ENCODE assay signal across 3 cellular contexts in genomic region chr6:130585587-130585986, GRCh38.
TF ChIP-seq lines count a peak whose summit lies in the region.

No MANE protein-coding gene starts in this region.

TF ChIP-seq in SK-N-SH, 30 proteins besides CTCF, POLR2A, EP300 and RAD21:
- TF ChIP-seq CHD2 (IDR thresholded peaks at IDR 0.05; ENCODE audit: low read length, partially characterized antibody): no peak
- TF ChIP-seq USF1 (IDR thresholded peaks at IDR 0.05; ENCODE audit: borderline replicate concordance, low read depth): no peak
- no peak for TF ChIP-seq ZBTB33 (IDR thresholded peaks at IDR 0.05; ENCODE audit: borderline replicate concordance, low read depth)
- no peak for TF ChIP-seq SMC3 (IDR thresholded peaks at IDR 0.05; ENCODE audit: low read depth, low read length)
- TF ChIP-seq JUND (IDR thresholded peaks at IDR 0.05): no peak
- TF ChIP-seq MAX (IDR thresholded peaks at IDR 0.05; ENCODE audit: low read depth): no peak
- no peak for TF ChIP-seq MXI1 (IDR thresholded peaks at IDR 0.05; ENCODE audit: low read depth, low read length)
- no peak for TF ChIP-seq TCF12 (IDR thresholded peaks at IDR 0.05)
- no peak for TF ChIP-seq FOSL2 (IDR thresholded peaks at IDR 0.05; ENCODE audit: borderline replicate concordance, low read depth)
- no peak for TF ChIP-seq REST (IDR thresholded peaks at IDR 0.05; ENCODE audit: low read depth, low read length)
- TF ChIP-seq MEF2A (IDR thresholded peaks at IDR 0.05; ENCODE audit: borderline replicate concordance, low read depth): no peak
- no peak for TF ChIP-seq RFX5 (IDR thresholded peaks at IDR 0.05; ENCODE audit: low read length)
- no peak for TF ChIP-seq TAF1 (IDR thresholded peaks at IDR 0.05; ENCODE audit: borderline replicate concordance, low read depth, low read length)

TF ChIP-seq in SK-N-SH treated with all-trans-retinoic acid at 6 μM for 48 hours, 23 proteins besides CTCF, POLR2A, EP300 and RAD21:
- no peak for TF ChIP-seq TCF4 (CRISPR knock-in tag; IDR thresholded peaks at IDR 0.05; ENCODE audit: borderline replicate concordance)
- TF ChIP-seq TOX (CRISPR knock-in tag; IDR thresholded peaks at IDR 0.05; ENCODE audit: borderline replicate concordance): no peak
- no peak for TF ChIP-seq ZFP3 (CRISPR knock-in tag; IDR thresholded peaks at IDR 0.05)
- TF ChIP-seq GLIS3 (CRISPR knock-in tag; IDR thresholded peaks at IDR 0.05): no peak
- no peak for TF ChIP-seq SNAI2 (CRISPR knock-in tag; IDR thresholded peaks at IDR 0.05)
- TF ChIP-seq ZNF70 (CRISPR knock-in tag; IDR thresholded peaks at IDR 0.05): no peak
- no peak for TF ChIP-seq ESRRG (CRISPR knock-in tag; IDR thresholded peaks at IDR 0.05)
- TF ChIP-seq ISL1 (CRISPR knock-in tag; IDR thresholded peaks at IDR 0.05): no peak
- TF ChIP-seq PPARA (CRISPR knock-in tag; IDR thresholded peaks at IDR 0.05; ENCODE audit: borderline replicate concordance): no peak
- no peak for TF ChIP-seq PATZ1 (CRISPR knock-in tag; IDR thresholded peaks at IDR 0.05; ENCODE audit: borderline replicate concordance)
- no peak for TF ChIP-seq CSRNP3 (CRISPR knock-in tag; IDR thresholded peaks at IDR 0.05)
- no peak for TF ChIP-seq CSDC2 (CRISPR knock-in tag; IDR thresholded peaks at IDR 0.05)
- TF ChIP-seq BACH2 (CRISPR knock-in tag; IDR thresholded peaks at IDR 0.05; ENCODE audit: borderline replicate concordance): no peak
- TF ChIP-seq CREB5 (CRISPR knock-in tag; IDR thresholded peaks at IDR 0.05; ENCODE audit: low read depth): no peak
- TF ChIP-seq ARNTL (CRISPR knock-in tag; IDR thresholded peaks at IDR 0.05; ENCODE audit: borderline replicate concordance, low read depth): no peak
- no peak for TF ChIP-seq POU6F1 (CRISPR knock-in tag; IDR thresholded peaks at IDR 0.05; ENCODE audit: borderline replicate concordance, low read depth)
- TF ChIP-seq ZC3H10 (CRISPR knock-in tag; IDR thresholded peaks at IDR 0.05): no peak
- TF ChIP-seq OSR1 (CRISPR knock-in tag; IDR thresholded peaks at IDR 0.05): no peak
TF ChIP-seq in SK-N-SH treated with all-trans-retinoic acid at 6 μM for 48 hours: peak in this region for 0.

TF ChIP-seq in H1, 55 proteins besides CTCF, POLR2A, EP300 and RAD21:
- TF ChIP-seq SIRT6 (IDR thresholded peaks at IDR 0.05; ENCODE audit: low read length): no peak
- TF ChIP-seq ASH2L (IDR thresholded peaks at IDR 0.05; ENCODE audit: low read length): no peak
- TF ChIP-seq EGR1 (IDR thresholded peaks at IDR 0.05; ENCODE audit: borderline replicate concordance, low read depth, low read length): no peak
- no peak for TF ChIP-seq RBBP5 (IDR thresholded peaks at IDR 0.05; ENCODE audit: borderline replicate concordance, low read depth, low read length)
- TF ChIP-seq RFX5 (IDR thresholded peaks at IDR 0.05; ENCODE audit: borderline replicate concordance, low read depth, low read length): no peak
- no peak for TF ChIP-seq SIX5 (IDR thresholded peaks at IDR 0.05; ENCODE audit: low read depth, low read length)
- TF ChIP-seq SRF (IDR thresholded peaks at IDR 0.05; ENCODE audit: low read depth, low read length): no peak
- TF ChIP-seq TCF12 (IDR thresholded peaks at IDR 0.05; ENCODE audit: low read depth, low read length): no peak
TF ChIP-seq in H1: peak in this region for 0.
